In the genomic region with DNA sequence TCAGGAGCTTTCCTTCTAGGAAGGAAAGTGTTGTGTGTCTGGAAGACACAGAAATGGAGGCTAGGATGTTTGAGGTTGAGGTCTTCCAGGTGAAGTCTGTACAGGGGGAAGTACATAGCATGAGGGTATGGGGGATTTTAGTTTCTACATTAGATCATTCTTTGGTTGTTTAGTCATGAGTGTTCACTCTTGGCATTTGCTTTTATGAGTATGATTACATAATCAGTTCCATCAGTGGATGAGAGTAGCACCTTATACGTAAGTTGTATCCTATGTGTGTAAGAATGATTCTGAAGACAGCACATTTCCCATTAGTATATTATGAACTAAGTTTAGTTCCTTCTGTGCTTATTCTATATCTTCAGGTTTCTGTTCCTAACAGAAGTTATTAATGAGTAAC, we compare ENCODE assay signal across 9 cellular contexts. TPM values are rescaled to one million over a fixed set of nuclear protein-coding genes. Genes with fewer than 3 reads are reported as not detected.
DNase-seq lines count a peak whose midpoint lies in the region; ATAC-seq, FAIRE-seq and TF ChIP-seq lines count a peak whose summit lies in the region.
"Had no signal": no experiment of that assay in that cellular context is flagged by ENCODE, and none has a peak within 500 bp of the region (broad histone marks: within the 10 kb centered on the region; RNA-seq: fewer than 3 reads in every experiment).

No MANE protein-coding gene starts in this region.

- peaks cover 11% of the 10 kb centered on the region; the same call in 2 of the 3 replicates for H3K4me1 ChIP-seq in A549

- CTCF ChIA-PET in A549 (lab: Yijun Ruan, JAX): interaction anchor here (1.0 kb wide), 1 partner anchor 28 kb away, joined by 3 read pairs; no protein-coding TSS in a partner anchor
- CTCF ChIA-PET in activated CD4-positive, alpha-beta memory T cell treated with anti-CD3 and anti-CD28 coated beads, Interleukin-2, amount 10 ng/mL, durations not matched to agents 7 days and 5 days (lab: Charles Lee): interaction anchor here (1.1 to 1.6 kb wide), 2 partner anchors 13 to 225 kb away, joined by 4 read pairs; a partner anchor contains a TSS

- TF ChIP-seq POLR2A in A549 (IDR thresholded peaks at IDR 0.05; ENCODE audit: low read length): no peak

- H3K4me3 Mint-ChIP-seq in activated CD4-positive, alpha-beta memory T cell treated with anti-CD3 and anti-CD28 coated beads, Interleukin-2, amount 10 ng/mL, durations not matched to agents 7 days and 5 days: peak overlapping the region; percentile 83

- H3K27me3 Mint-ChIP-seq in activated CD4-positive, alpha-beta memory T cell treated with anti-CD3 and anti-CD28 coated beads, Interleukin-2, amount 10 ng/mL, durations not matched to agents 7 days and 5 days: peaks cover 17% of the 10 kb centered on the region

- peaks cover 11% of the 10 kb centered on the region for H3K9me3 Mint-ChIP-seq in activated CD4-positive, alpha-beta memory T cell treated with anti-CD3 and anti-CD28 coated beads, Interleukin-2, amount 10 ng/mL, durations not matched to agents 7 days and 5 days

- no peak for ATAC-seq in A549
- ATAC-seq in HG03135 (IDR thresholded peaks at IDR 0.05; ENCODE audit: unreplicated experiment): no peak

- peak in 1 of 2 experiments; percentile 14 for DNase-seq in A549 (ENCODE audit: low read depth in 1 of 2, low spot score in 1 of 2)
- no peak for DNase-seq in GM18507 (ENCODE audit: extremely low spot score, insufficient read length, low read depth)
- DNase-seq in activated CD4-positive, alpha-beta memory T cell treated with anti-CD3 and anti-CD28 coated beads, Interleukin-2, amount 10 ng/mL, durations not matched to agents 7 days and 5 days: no peak
- DNase-seq in iris pigment epithelial cell (ENCODE audit: low read depth): peak; percentile 41
- no peak for DNase-seq in germinal center (ENCODE audit: low spot score)
- DNase-seq in stimulated activated CD4-positive, alpha-beta T cell treated with anti-CD3 and anti-CD28 coated beads, Interleukin-2, amount 100 ng/mL, for 48 hours: no peak
- DNase-seq in NCI-H187 treated with DMSO at 0.1 percent for 48 hours (lab: John Stamatoyannopoulos, UW): no peak

- no peak for TF ChIP-seq CTCF in A549 (IDR thresholded peaks at IDR 0.05)

- POLR2A ChIA-PET in A549 (lab: Yijun Ruan, JAX): no interaction called here
- POLR2A ChIA-PET in activated CD4-positive, alpha-beta memory T cell treated with anti-CD3 and anti-CD28 coated beads, Interleukin-2, amount 10 ng/mL, durations not matched to agents 7 days and 5 days (lab: Charles Lee): interaction anchor here (0.8 to 2.3 kb wide), 2 partner anchors 164 to 225 kb away, joined by 3 to 8 read pairs; no protein-coding TSS in a partner anchor

- TF ChIP-seq EP300 in A549 (IDR thresholded peaks at IDR 0.05): no peak

- H3K27ac ChIP-seq in A549: peak overlapping the region in 1 of 2 experiments; percentile 100; a peak in 1 of 6 replicates

- FAIRE-seq in A549 (lab: Jason Lieb, UNC) (no peak), GM18507 (lab: Jason Lieb, UNC) (peak; percentile 75)
- FAIRE-seq: GM12892 had no signal

- H3K27ac Mint-ChIP-seq in activated CD4-positive, alpha-beta memory T cell treated with anti-CD3 and anti-CD28 coated beads, Interleukin-2, amount 10 ng/mL, durations not matched to agents 7 days and 5 days: no peak overlapping the region

- H3K9me3 ChIP-seq in A549: peaks cover 13% of the 10 kb centered on the region; the same call in 2 of the 3 replicates

- peaks cover 56% of the 10 kb centered on the region for H3K4me1 Mint-ChIP-seq in activated CD4-positive, alpha-beta memory T cell treated with anti-CD3 and anti-CD28 coated beads, Interleukin-2, amount 10 ng/mL, durations not matched to agents 7 days and 5 days

- peak overlapping the region; percentile 77 for H3K4me2 ChIP-seq in A549

- H3K36me3 Mint-ChIP-seq in activated CD4-positive, alpha-beta memory T cell treated with anti-CD3 and anti-CD28 coated beads, Interleukin-2, amount 10 ng/mL, durations not matched to agents 7 days and 5 days (ENCODE audit: low read depth): peaks cover 15% of the 10 kb centered on the region

- peak overlapping the region; percentile 72; the same call in 2 of the 3 replicates for H3K4me3 ChIP-seq in A549

- TF ChIP-seq RAD21 in A549 (conservative IDR thresholded peaks at IDR 0.05 in 1 of 2, IDR thresholded peaks at IDR 0.05 in 1 of 2): no peak

- WGBS in A549 (ENCODE audit: missing lambda C conversion rate): 97% methylated on average over 1 of the region's 1 CpG

TF ChIP-seq in A549, 52 proteins besides CTCF, POLR2A, EP300 and RAD21:
- TF ChIP-seq CBX2 (IDR thresholded peaks at IDR 0.05; ENCODE audit: borderline replicate concordance, low read depth): no peak

RNA-seq across cellular contexts. Expression of a gene that starts 1.9 kb away (rescaled TPM):
- 36.7 and 42.7 TPM in 2 replicates for polyA plus RNA-seq in A549 (2011; rRNA removed)
- polyA plus RNA-seq in A549 (2012; cell fraction: cytosol; rRNA removed): 16.8 and 16.9 TPM in 2 replicates
- 11.3 and 16.1 TPM in 2 replicates for polyA plus RNA-seq in A549 (2012; cell fraction: nucleus; rRNA removed)
- 17.5 to 20.1 TPM (median 18.6 TPM) in 3 replicates for polyA plus RNA-seq in A549 (2017; fragmentation: RNase III; extraction: RNeasy Plus Mini Kit Qiagen cat#74134 plus additional on column Dnase treatment)
- polyA minus RNA-seq in A549 (2011; rRNA and poly(A)+ RNA removed): 88.1 and 108 TPM in 2 replicates
- 10 to 100 TPM; 27.5 to 30.5 TPM for total RNA-seq in activated CD4-positive, alpha-beta memory T cell treated with anti-CD3 and anti-CD28 coated beads, Interleukin-2, amount 10 ng/mL, durations not matched to agents 7 days and 5 days
